16 cellular contexts compared by ENCODE assay signal in genomic region chr20:24051160-24051559, GRCh38.
"Had no signal": no experiment of that assay in that cellular context is flagged by ENCODE, and none has a peak within 500 bp of the region (broad histone marks: within the 10 kb centered on the region; RNA-seq: fewer than 3 reads in every experiment).

No MANE protein-coding gene starts in this region.

- H3K27ac ChIP-seq: body of pancreas, left ventricle myocardium inferior, sigmoid colon had no signal

- H3K27me3 ChIP-seq: body of pancreas had no signal

- H3K36me3 ChIP-seq: left ventricle myocardium inferior, sigmoid colon had no signal

- H3K4me3 ChIP-seq: body of pancreas, left ventricle myocardium inferior, sigmoid colon had no signal

- ATAC-seq: body of pancreas, SK-N-SH treated with all-trans-retinoic acid at 6 μM for 48 hours had no signal

- H3K4me1 ChIP-seq: body of pancreas, left ventricle myocardium inferior, sigmoid colon had no signal

- H3K27me3 Mint-ChIP-seq: dendritic cell treated with granulocyte-macrophage colony-stimulating factor and Interleukin-4, amounts not matched to agents 40 ng/mL and 50 ng/mL, for 4 days had no signal

- H3K9me3 ChIP-seq: body of pancreas, left ventricle myocardium inferior, sigmoid colon had no signal

- H3K9me3 Mint-ChIP-seq: dendritic cell treated with granulocyte-macrophage colony-stimulating factor and Interleukin-4, amounts not matched to agents 40 ng/mL and 50 ng/mL, for 4 days had no signal

- H3K4me3 Mint-ChIP-seq: dendritic cell treated with granulocyte-macrophage colony-stimulating factor and Interleukin-4, amounts not matched to agents 40 ng/mL and 50 ng/mL, for 4 days had no signal

- DNase-seq: activated CD4-positive, alpha-beta T cell treated with anti-CD3 and anti-CD28 coated beads, Interleukin-2, amount 50 U/mL, for 1 hour; activated CD4-positive, CD25-positive, alpha-beta regulatory T cell; activated CD8-positive, alpha-beta memory T cell treated with anti-CD3 and anti-CD28 coated beads, Interleukin-2, amount 50 U/mL, for 4 hours; activated effector memory CD4-positive, alpha-beta T cell treated with anti-CD3 and anti-CD28 coated beads, Interleukin-2, amount 50 U/mL, for 16 hours; amniotic stem cell; body of pancreas; central memory CD4-positive, alpha-beta T cell; kidney; left ventricle myocardium inferior; mesenchymal stem cell; sigmoid colon; stimulated activated CD4-positive, alpha-beta T cell treated with anti-CD3 and anti-CD28 coated beads, Interleukin-2, amount 100 ng/mL, for 24 hours; stimulated activated naive CD4-positive, alpha-beta T cell treated with Interleukin-2 at 50 U/mL for 16 hours; trophoblast cell had no signal

- H3K27ac Mint-ChIP-seq: dendritic cell treated with granulocyte-macrophage colony-stimulating factor and Interleukin-4, amounts not matched to agents 40 ng/mL and 50 ng/mL, for 4 days had no signal
